18 cellular contexts compared by ENCODE assay signal in the genomic region with DNA sequence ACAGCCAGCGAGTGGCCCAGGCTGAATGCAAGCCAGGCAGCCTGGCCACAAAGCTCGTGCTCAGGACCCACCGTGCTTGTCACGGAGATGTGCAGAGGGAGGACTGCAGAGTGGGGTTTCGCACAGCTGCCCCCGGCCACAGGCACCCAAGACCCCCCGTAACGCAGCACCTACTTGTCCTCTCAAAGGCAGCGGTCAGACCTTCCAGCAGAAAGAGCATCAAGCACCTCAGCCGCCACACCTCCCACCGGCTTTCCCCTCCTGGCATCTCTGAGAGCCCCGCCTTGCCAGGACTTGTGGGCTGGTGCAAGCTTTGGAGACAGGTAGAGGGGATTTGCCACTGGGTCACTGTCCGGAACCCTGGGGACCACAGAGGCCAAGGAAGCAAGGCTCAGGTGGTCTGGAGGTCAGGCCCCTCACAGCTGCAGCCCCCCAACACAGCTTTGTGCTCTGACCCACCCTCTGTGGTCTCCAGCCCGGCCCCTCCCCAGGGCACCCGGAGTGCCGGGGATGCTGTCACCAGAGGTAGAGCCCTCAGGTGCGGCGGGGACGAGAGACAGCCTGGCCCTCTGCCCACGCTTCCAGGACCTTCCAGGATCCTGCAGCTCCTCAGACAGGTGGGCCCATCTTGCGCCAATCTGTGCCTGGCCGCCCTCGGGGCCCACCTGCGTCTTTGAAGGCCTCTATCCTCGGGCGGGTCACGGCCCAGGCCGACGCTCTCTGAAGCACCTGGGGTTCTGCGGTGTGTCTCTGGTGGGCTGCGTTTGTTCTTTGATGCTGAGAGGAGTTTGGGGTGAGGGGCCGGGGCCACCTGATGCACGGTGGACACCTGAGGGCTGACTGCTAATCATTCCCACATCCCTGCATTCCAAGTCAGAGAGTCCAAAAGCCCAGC. TPM values are rescaled to one million over a fixed set of nuclear protein-coding genes. Genes with fewer than 3 reads are reported as not detected.
DNase-seq lines count a peak whose midpoint lies in the region; ATAC-seq and TF ChIP-seq lines count a peak whose summit lies in the region.
"Had no signal": no experiment of that assay in that cellular context is flagged by ENCODE, and none has a peak within 500 bp of the region (broad histone marks: within the 10 kb centered on the region; RNA-seq: fewer than 3 reads in every experiment).

No MANE protein-coding gene starts in this region.

- no peak overlapping the region for H4K8ac ChIP-seq in trophoblast cell (ENCODE audit: low read depth, low read length)

- H3K23ac ChIP-seq in trophoblast cell (ENCODE audit: low read length) = no peak overlapping the region

- H2BK120ac ChIP-seq in trophoblast cell (ENCODE audit: insufficient read depth, low read length, poor library complexity) = no peak overlapping the region

- WGBS in trophoblast cell (ENCODE audit: extremely low coverage, insufficient coverage, insufficient read length) = no CpG with 5 or more reads among the region's 33 CpGs

- no peak for TF ChIP-seq CTCF in GM20000 (IDR thresholded peaks at IDR 0.05; ENCODE audit: extremely low read depth, missing control alignments)

- no peak overlapping the region for H3K9ac ChIP-seq in trophoblast cell (ENCODE audit: low read length)

- no peaks in the 10 kb centered on the region for H3K27me3 ChIP-seq in trophoblast cell (ENCODE audit: insufficient read depth, low read length)
- H3K27me3 ChIP-seq: brain microvascular endothelial cell, colonic mucosa had no signal

- no peak overlapping the region for H3K27ac Mint-ChIP-seq in activated T-cell treated with anti-CD3 and anti-CD28 coated beads, Interleukin-2, amount 50 U/mL, for 24 hours
- H3K27ac Mint-ChIP-seq: activated naive CD8-positive, alpha-beta T cell treated with anti-CD3 and anti-CD28 coated beads, Interleukin-2, amount 50 U/mL, for 24 hours; CD14-positive monocyte had no signal

- H4K12ac ChIP-seq in trophoblast cell (ENCODE audit: low read depth, low read length) = no peak overlapping the region

- H3K79me1 ChIP-seq in trophoblast cell (ENCODE audit: low read length) = no peaks in the 10 kb centered on the region

- H3K14ac ChIP-seq in trophoblast cell (ENCODE audit: low read length) = no peak overlapping the region

- H3K4me2 ChIP-seq in trophoblast cell (ENCODE audit: low read length) = no peak overlapping the region

- no peaks in the 10 kb centered on the region for H3K27me3 Mint-ChIP-seq in activated T-cell treated with anti-CD3 and anti-CD28 coated beads, Interleukin-2, amount 50 U/mL, for 24 hours
- H3K27me3 Mint-ChIP-seq: activated naive CD8-positive, alpha-beta T cell treated with anti-CD3 and anti-CD28 coated beads, Interleukin-2, amount 50 U/mL, for 24 hours had no signal

- no peaks in the 10 kb centered on the region for H3K36me3 ChIP-seq in trophoblast cell (ENCODE audit: control insufficient read depth in 1 of 2, insufficient read depth in 2 of 2, low read length in 2 of 2)
- H3K36me3 ChIP-seq: brain microvascular endothelial cell, colonic mucosa had no signal

- H2AFZ ChIP-seq in trophoblast cell (ENCODE audit: insufficient read depth, low read length, poor library complexity) = no peak overlapping the region

- no peaks in the 10 kb centered on the region for H3K4me1 ChIP-seq in trophoblast cell (ENCODE audit: control insufficient read depth in 1 of 2, insufficient read depth in 2 of 2, low read length in 2 of 2)
- H3K4me1 ChIP-seq: colonic mucosa had no signal

- no peak overlapping the region for H2BK12ac ChIP-seq in trophoblast cell (ENCODE audit: low read length)

- ATAC-seq in left ventricle myocardium superior = no peak
- ATAC-seq in HG03108 (IDR thresholded peaks at IDR 0.05; ENCODE audit: unreplicated experiment) = no peak
- ATAC-seq: activated naive CD8-positive, alpha-beta T cell treated with anti-CD3 and anti-CD28 coated beads, Interleukin-2, amount 50 U/mL, for 24 hours had no signal

- H3K9me3 Mint-ChIP-seq in activated T-cell treated with anti-CD3 and anti-CD28 coated beads, Interleukin-2, amount 50 U/mL, for 24 hours = peaks cover 6% of the 10 kb centered on the region

- no peak overlapping the region for H3K4ac ChIP-seq in trophoblast cell (ENCODE audit: low read depth, low read length)

- H4K91ac ChIP-seq in trophoblast cell (ENCODE audit: low read depth, low read length) = no peak overlapping the region

- H3K4me1 Mint-ChIP-seq in activated T-cell treated with anti-CD3 and anti-CD28 coated beads, Interleukin-2, amount 50 U/mL, for 24 hours (ENCODE audit: low read depth) = no peaks in the 10 kb centered on the region
- H3K4me1 Mint-ChIP-seq: activated naive CD8-positive, alpha-beta T cell treated with anti-CD3 and anti-CD28 coated beads, Interleukin-2, amount 50 U/mL, for 24 hours; CD14-positive monocyte had no signal

- no peak overlapping the region for H2BK5ac ChIP-seq in trophoblast cell (ENCODE audit: low read depth, low read length, poor library complexity)

- intact Hi-C loops in left ventricle myocardium superior (cut with micrococcal nuclease) = no loop called here
- intact Hi-C loops in posterior vena cava (cut with DNase I) = no loop called here

- H3K36me3 Mint-ChIP-seq in activated T-cell treated with anti-CD3 and anti-CD28 coated beads, Interleukin-2, amount 50 U/mL, for 24 hours (ENCODE audit: low read depth) = no peaks in the 10 kb centered on the region
- H3K36me3 Mint-ChIP-seq: CD14-positive monocyte had no signal

- H3K4me3 ChIP-seq in trophoblast cell (ENCODE audit: low read depth, low read length) = no peak overlapping the region
- H3K4me3 ChIP-seq: colonic mucosa had no signal

- no peak overlapping the region for H3K27ac ChIP-seq in trophoblast cell (ENCODE audit: low read depth, low read length)
- H3K27ac ChIP-seq: brain microvascular endothelial cell, colonic mucosa had no signal

- peak; percentile 18 for DNase-seq in activated T-cell treated with anti-CD3 and anti-CD28 coated beads, Interleukin-2, amount 50 U/mL, for 24 hours
- DNase-seq in activated T-cell treated with anti-CD3 and anti-CD28 coated beads, Interleukin-2, amount 50 U/mL, for 48 hours = no peak
- DNase-seq in D341Med (ENCODE audit: low spot score) (peak; percentile 15), left ventricle myocardium superior (peak; percentile 8), posterior vena cava (ENCODE audit: low spot score) (peak; percentile 59), trophoblast cell (no peak), GM20000 (ENCODE audit: low spot score) (no peak)
- DNase-seq: activated CD4-positive, alpha-beta T cell treated with anti-CD3 and anti-CD28 coated beads, Interleukin-2, amount 50 U/mL, for 1 hour; activated naive CD8-positive, alpha-beta T cell treated with anti-CD3 and anti-CD28 coated beads, Interleukin-2, amount 50 U/mL, for 24 hours; brain microvascular endothelial cell; colonic mucosa; NCI-H1105 treated with DMSO at 0.1 percent for 48 hours; NCI-H510A treated with DMSO at 0.1 percent for 48 hours had no signal

- no peak overlapping the region for H3K18ac ChIP-seq in trophoblast cell (ENCODE audit: low read length)

- no peaks in the 10 kb centered on the region for H3K79me2 ChIP-seq in trophoblast cell (ENCODE audit: control insufficient read depth, insufficient read depth, low read length, poor library complexity)

- no peak overlapping the region for H3K4me3 Mint-ChIP-seq in activated T-cell treated with anti-CD3 and anti-CD28 coated beads, Interleukin-2, amount 50 U/mL, for 24 hours
- H3K4me3 Mint-ChIP-seq: activated naive CD8-positive, alpha-beta T cell treated with anti-CD3 and anti-CD28 coated beads, Interleukin-2, amount 50 U/mL, for 24 hours; CD14-positive monocyte had no signal

- H2AK5ac ChIP-seq in trophoblast cell (ENCODE audit: low read length) = no peak overlapping the region

- H3K9me3 ChIP-seq in trophoblast cell (ENCODE audit: insufficient read depth, low read depth, low read length) = peaks cover 11% of the 10 kb centered on the region
- H3K9me3 ChIP-seq: colonic mucosa had no signal

RNA-seq across cellular contexts. Expression of a gene that starts 34.4 kb away (rescaled TPM):
- total RNA-seq in left ventricle myocardium superior (not detected), posterior vena cava (under 1 TPM in 1 of 2 donors, not detected in 1; 0.19 TPM)
- 0.72 and 0.77 TPM in 2 replicates for polyA plus RNA-seq in trophoblast cell (2013)
- total RNA-seq: colonic mucosa, mononuclear cell, RPMI7951, subcutaneous adipose tissue had no signal
- polyA plus RNA-seq: CD14-positive monocyte had no signal

Comparison
In these comparisons a context has a peak if more than half of its experiments do, and no peak if none do; other contexts are left out.
1. DNase-seq: peak in activated T-cell treated with anti-CD3 and anti-CD28 coated beads, Interleukin-2, amount 50 U/mL, for 24 hours (single experiment), D341Med (single experiment), left ventricle myocardium superior (single experiment) and posterior vena cava (single experiment); none in activated T-cell treated with anti-CD3 and anti-CD28 coated beads, Interleukin-2, amount 50 U/mL, for 48 hours (0 of 2), trophoblast cell (0 of 2) and GM20000 (single experiment).